36 cellular contexts compared by ENCODE assay signal in the genomic region with DNA sequence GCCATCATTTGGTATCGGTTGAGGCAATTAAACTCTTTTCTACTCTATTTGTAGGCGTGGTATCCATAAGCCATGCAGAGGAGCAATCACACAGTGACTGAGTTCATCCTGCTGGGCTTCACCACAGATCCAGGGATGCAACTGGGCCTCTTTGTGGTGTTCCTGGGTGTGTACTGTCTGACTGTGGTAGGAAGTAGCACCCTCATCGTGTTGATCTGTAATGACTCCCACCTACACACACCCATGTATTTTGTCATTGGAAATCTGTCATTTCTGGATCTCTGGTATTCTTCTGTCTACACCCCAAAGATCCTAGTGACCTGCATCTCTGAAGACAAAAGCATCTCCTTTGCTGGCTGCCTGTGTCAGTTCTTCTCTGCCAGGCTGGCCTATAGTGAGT. TPM values are rescaled to one million over a fixed set of nuclear protein-coding genes. Genes with fewer than 3 reads are reported as not detected.
"Had no signal": no experiment of that assay in that cellular context is flagged by ENCODE, and none has a peak within 500 bp of the region (broad histone marks: within the 10 kb centered on the region; RNA-seq: fewer than 3 reads in every experiment).

No MANE protein-coding gene starts in this region.

- H3K4me1 Mint-ChIP-seq: memory B cell; naive thymus-derived CD4-positive, alpha-beta T cell; stimulated activated naive B cell treated with anti-CD40 and anti-IgM and Interleukin-4, amounts not matched to agents 10 μg/mL and 1 μg/mL and 100 μg/mL, for 72 hours had no signal

- FAIRE-seq: kidney had no signal

- H3K36me3 ChIP-seq: left ventricle myocardium inferior, ovary, right atrium auricular region, right lobe of liver, stomach, thyroid gland, transverse colon, upper lobe of left lung, vagina had no signal

- DNase-seq: hippocampal formation; kidney; left colon; left ventricle myocardium inferior; midbrain; mucosa of descending colon; naive thymus-derived CD4-positive, alpha-beta T cell; ovary; right lobe of liver; stimulated activated CD4-positive, alpha-beta T cell treated with anti-CD3 and anti-CD28 coated beads, Interleukin-1b, Interleukin-23, amount 100 ng/mL, for 48 hours; stimulated activated CD4-positive, alpha-beta T cell treated with anti-CD3 and anti-CD28 coated beads, Interleukin-2, amount 100 ng/mL, for 48 hours; stimulated activated CD4-positive, alpha-beta T cell treated with anti-CD3 and anti-CD28 coated beads, Interleukin-4, amount 100 ng/mL, for 4 hours; stimulated activated CD8-positive, alpha-beta memory T cell treated with anti-CD3 and anti-CD28 coated beads, Interleukin-4, amount 100 ng/mL, for 48 hours; stimulated activated naive B cell treated with anti-CD40 and anti-IgM and Interleukin-4, amounts not matched to agents 10 μg/mL and 1 μg/mL and 100 μg/mL, for 72 hours; stimulated activated naive CD8-positive, alpha-beta T cell treated with anti-CD3 and anti-CD28 coated beads, Interleukin-15, Interleukin-2, amounts not matched to agents 100 U/mL and 50 U/mL, for 24 hours; stomach; testis; thyroid gland; transverse colon; upper lobe of left lung had no signal

- H3K4me3 ChIP-seq: left ventricle myocardium inferior, lung, mucosa of descending colon, ovary, right atrium auricular region, right lobe of liver, smooth muscle cell, stomach, testis, thyroid gland, transverse colon, upper lobe of left lung, vagina had no signal

- H3K27me3 Mint-ChIP-seq: memory B cell; natural killer cell treated with Interleukin-12 subunit alpha and Interleukin-12 subunit beta and Interleukin-15 and Interleukin-18, amount 100 ng/mL, for 72 hours; progenitor cell of endocrine pancreas; stimulated activated naive B cell treated with anti-CD40 and anti-IgM and Interleukin-4, amounts not matched to agents 10 μg/mL and 1 μg/mL and 100 μg/mL, for 72 hours had no signal

- H3K9me3 ChIP-seq: left ventricle myocardium inferior, mucosa of descending colon, ovary, right atrium auricular region, right lobe of liver, stomach, testis, thyroid gland, transverse colon, upper lobe of left lung, vagina had no signal

- H3K27me3 ChIP-seq: ovary, right atrium auricular region, stomach, testis, thyroid gland, transverse colon, upper lobe of left lung, vagina had no signal

- H3K4me1 ChIP-seq: left ventricle myocardium inferior, right atrium auricular region, right lobe of liver, stomach, testis, thyroid gland, transverse colon, upper lobe of left lung, vagina had no signal

- ATAC-seq: left colon; mucosa of descending colon; naive thymus-derived CD4-positive, alpha-beta T cell; natural killer cell treated with Interleukin-12 subunit alpha and Interleukin-12 subunit beta and Interleukin-15 and Interleukin-18, amount 100 ng/mL, for 72 hours; right lobe of liver; stimulated activated naive B cell treated with anti-CD40 and anti-IgM and Interleukin-4, amounts not matched to agents 10 μg/mL and 1 μg/mL and 100 μg/mL, for 72 hours; stimulated activated naive CD8-positive, alpha-beta T cell treated with anti-CD3 and anti-CD28 coated beads, Interleukin-15, Interleukin-2, amounts not matched to agents 100 U/mL and 50 U/mL, for 24 hours had no signal

- H3K36me3 Mint-ChIP-seq: memory B cell; naive thymus-derived CD4-positive, alpha-beta T cell; natural killer cell treated with Interleukin-12 subunit alpha and Interleukin-12 subunit beta and Interleukin-15 and Interleukin-18, amount 100 ng/mL, for 72 hours; stimulated activated naive B cell treated with anti-CD40 and anti-IgM and Interleukin-4, amounts not matched to agents 10 μg/mL and 1 μg/mL and 100 μg/mL, for 72 hours had no signal

- H3K4me3 Mint-ChIP-seq: memory B cell; naive thymus-derived CD4-positive, alpha-beta T cell; natural killer cell treated with Interleukin-12 subunit alpha and Interleukin-12 subunit beta and Interleukin-15 and Interleukin-18, amount 100 ng/mL, for 72 hours; stimulated activated naive B cell treated with anti-CD40 and anti-IgM and Interleukin-4, amounts not matched to agents 10 μg/mL and 1 μg/mL and 100 μg/mL, for 72 hours had no signal

- H3K27ac ChIP-seq: left ventricle myocardium inferior, ovary, right atrium auricular region, right lobe of liver, stomach, testis, thyroid gland, transverse colon, upper lobe of left lung, vagina had no signal

- H3K27ac Mint-ChIP-seq: memory B cell; naive thymus-derived CD4-positive, alpha-beta T cell; natural killer cell treated with Interleukin-12 subunit alpha and Interleukin-12 subunit beta and Interleukin-15 and Interleukin-18, amount 100 ng/mL, for 72 hours; progenitor cell of endocrine pancreas; stimulated activated naive B cell treated with anti-CD40 and anti-IgM and Interleukin-4, amounts not matched to agents 10 μg/mL and 1 μg/mL and 100 μg/mL, for 72 hours had no signal

- H3K4me2 ChIP-seq: smooth muscle cell had no signal

RNA-seq across cellular contexts. Expression of a gene that starts 8.4 kb away (rescaled TPM):
- total RNA-seq: kidney; left colon; left ventricle myocardium inferior; lower leg skin; lung; mesenteric fat pad; mucosa of descending colon; myocyte; naive thymus-derived CD4-positive, alpha-beta T cell; natural killer cell treated with Interleukin-12 subunit alpha and Interleukin-12 subunit beta and Interleukin-15 and Interleukin-18, amount 100 ng/mL, for 72 hours; omental fat pad; ovary; progenitor cell of endocrine pancreas; pulmonary artery endothelial cell; renal cortical epithelial cell; right atrium auricular region; right lobe of liver; skeletal muscle tissue; smooth muscle cell; stomach; testis; thyroid gland; transverse colon; upper lobe of left lung; urinary bladder; vagina had no signal
- polyA plus RNA-seq: lung; naive thymus-derived CD4-positive, alpha-beta T cell; neural cell; ovary; smooth muscle cell; stomach; urinary bladder had no signal

RNA-seq across cellular contexts. Expression of a gene that starts 41.2 kb away (rescaled TPM):
- total RNA-seq: kidney; left colon; left ventricle myocardium inferior; lower leg skin; lung; mesenteric fat pad; mucosa of descending colon; myocyte; naive thymus-derived CD4-positive, alpha-beta T cell; natural killer cell treated with Interleukin-12 subunit alpha and Interleukin-12 subunit beta and Interleukin-15 and Interleukin-18, amount 100 ng/mL, for 72 hours; omental fat pad; ovary; progenitor cell of endocrine pancreas; pulmonary artery endothelial cell; renal cortical epithelial cell; right atrium auricular region; right lobe of liver; skeletal muscle tissue; smooth muscle cell; stomach; testis; thyroid gland; transverse colon; upper lobe of left lung; urinary bladder; vagina had no signal
- polyA plus RNA-seq: lung; naive thymus-derived CD4-positive, alpha-beta T cell; neural cell; ovary; smooth muscle cell; stomach; urinary bladder had no signal
